Comparison of ENCODE assay signal across 8 cellular contexts in genomic region chr2:218269900-218270720, GRCh38. TPM values are rescaled to one million over a fixed set of nuclear protein-coding genes. Genes with fewer than 3 reads are reported as not detected.
DNase-seq lines count a peak whose midpoint lies in the region; ATAC-seq, FAIRE-seq and TF ChIP-seq lines count a peak whose summit lies in the region.

A gene with protein sequence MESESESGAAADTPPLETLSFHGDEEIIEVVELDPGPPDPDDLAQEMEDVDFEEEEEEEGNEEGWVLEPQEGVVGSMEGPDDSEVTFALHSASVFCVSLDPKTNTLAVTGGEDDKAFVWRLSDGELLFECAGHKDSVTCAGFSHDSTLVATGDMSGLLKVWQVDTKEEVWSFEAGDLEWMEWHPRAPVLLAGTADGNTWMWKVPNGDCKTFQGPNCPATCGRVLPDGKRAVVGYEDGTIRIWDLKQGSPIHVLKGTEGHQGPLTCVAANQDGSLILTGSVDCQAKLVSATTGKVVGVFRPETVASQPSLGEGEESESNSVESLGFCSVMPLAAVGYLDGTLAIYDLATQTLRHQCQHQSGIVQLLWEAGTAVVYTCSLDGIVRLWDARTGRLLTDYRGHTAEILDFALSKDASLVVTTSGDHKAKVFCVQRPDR (minus strand): TSS chr2:218270137. CDS start chr2:218270086, 51 bp downstream.
A gene with protein sequence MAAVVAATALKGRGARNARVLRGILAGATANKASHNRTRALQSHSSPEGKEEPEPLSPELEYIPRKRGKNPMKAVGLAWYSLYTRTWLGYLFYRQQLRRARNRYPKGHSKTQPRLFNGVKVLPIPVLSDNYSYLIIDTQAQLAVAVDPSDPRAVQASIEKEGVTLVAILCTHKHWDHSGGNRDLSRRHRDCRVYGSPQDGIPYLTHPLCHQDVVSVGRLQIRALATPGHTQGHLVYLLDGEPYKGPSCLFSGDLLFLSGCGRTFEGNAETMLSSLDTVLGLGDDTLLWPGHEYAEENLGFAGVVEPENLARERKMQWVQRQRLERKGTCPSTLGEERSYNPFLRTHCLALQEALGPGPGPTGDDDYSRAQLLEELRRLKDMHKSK (plus strand): TSS chr2:218270519. CDS start chr2:218270536, 17 bp downstream.

- DNase-seq in NCI-H2107 treated with DMSO at 0.1 percent for 48 hours (lab: John Stamatoyannopoulos, UW; ENCODE audit: unreplicated experiment) (peak; percentile 93), body of pancreas (peak; percentile 100), iPS DF 19.7 (ENCODE audit: low read depth, low spot score) (peak; percentile 94), sciatic nerve (ENCODE audit: low spot score) (peak; percentile 100)

- peak within 1 kb of the TSS; percentile 92 to 93 for H3K4me3 ChIP-seq in body of pancreas

- no peak for TF ChIP-seq CTCF in 22Rv1 (IDR thresholded peaks at IDR 0.05)
- TF ChIP-seq CTCF in body of pancreas (IDR thresholded peaks at IDR 0.05): peak in 4 of 7 experiments; percentile 22 to 37 (median 24)

- peak; percentile 97 for FAIRE-seq in TTC549 (lab: Jason Lieb, UNC)

- H3K4me1 ChIP-seq in body of pancreas: peaks cover 68% of the 10 kb centered on the region

- H3K36me3 ChIP-seq in body of pancreas (replicated peaks in 1 of 2; ENCODE audit: insufficient read depth in 1 of 2, low read depth in 2 of 2): peaks cover 9 to 25% of the 10 kb centered on the region in 2 donors

- no peaks in the 10 kb centered on the region for H3K27me3 ChIP-seq in body of pancreas

- intact Hi-C loops in body of pancreas (cut with DNase I): loop anchor here (10.0 kb wide), 1 partner anchor 385 kb away; the partner anchor contains the start of genes BCS1L and ZNF142
- intact Hi-C loops in sciatic nerve (cut with DNase I): loop anchor here (10.0 kb wide), 1 partner anchor 85 kb away; no protein-coding TSS in a partner anchor

- 0 to 2% methylated on average over 36 to 64 of the region's 64 CpGs for WGBS in body of pancreas, 2 donors

- peak; percentile 92 for ATAC-seq in GM18520 (IDR thresholded peaks at IDR 0.05; ENCODE audit: unreplicated experiment)
- peak; percentile 85 for ATAC-seq in HG03064 (IDR thresholded peaks at IDR 0.05; ENCODE audit: low read depth, unreplicated experiment)
- peak; percentile 89 for ATAC-seq in body of pancreas
- ATAC-seq in sciatic nerve: peak; percentile 95

- peak; percentile 54 to 86 (median 84) for TF ChIP-seq POLR2A in body of pancreas (IDR thresholded peaks at IDR 0.05)

- H3K27ac ChIP-seq in 22Rv1: peak within 1 kb of the TSS; percentile 77
- peak within 1 kb of the TSS; percentile 55 to 88 (median 81) for H3K27ac ChIP-seq in body of pancreas

- H3K9me3 ChIP-seq in body of pancreas: no peaks in the 10 kb centered on the region

RNA-seq across cellular contexts. Expression of the first gene that starts in this region (rescaled TPM):
- total RNA-seq in body of pancreas (100 to 1,000 TPM in 1 of 2 donors, 10 to 100 TPM in 1; 61.5 to 114 TPM), sciatic nerve (59.9 TPM)

RNA-seq across cellular contexts. Expression of the second gene that starts in this region (rescaled TPM):
- total RNA-seq in body of pancreas: 10 to 100 TPM; 17.1 to 21.3 TPM
- 56.3 TPM for total RNA-seq in sciatic nerve

Comparison
In these comparisons a context has a peak if more than half of its experiments do, and no peak if none do; other contexts are left out.
1. Peak in every context shown above with its lines: DNase-seq, ATAC-seq, H3K4me3 ChIP-seq and H3K27ac ChIP-seq.